8 cellular contexts compared by ENCODE assay signal in the genomic region with DNA sequence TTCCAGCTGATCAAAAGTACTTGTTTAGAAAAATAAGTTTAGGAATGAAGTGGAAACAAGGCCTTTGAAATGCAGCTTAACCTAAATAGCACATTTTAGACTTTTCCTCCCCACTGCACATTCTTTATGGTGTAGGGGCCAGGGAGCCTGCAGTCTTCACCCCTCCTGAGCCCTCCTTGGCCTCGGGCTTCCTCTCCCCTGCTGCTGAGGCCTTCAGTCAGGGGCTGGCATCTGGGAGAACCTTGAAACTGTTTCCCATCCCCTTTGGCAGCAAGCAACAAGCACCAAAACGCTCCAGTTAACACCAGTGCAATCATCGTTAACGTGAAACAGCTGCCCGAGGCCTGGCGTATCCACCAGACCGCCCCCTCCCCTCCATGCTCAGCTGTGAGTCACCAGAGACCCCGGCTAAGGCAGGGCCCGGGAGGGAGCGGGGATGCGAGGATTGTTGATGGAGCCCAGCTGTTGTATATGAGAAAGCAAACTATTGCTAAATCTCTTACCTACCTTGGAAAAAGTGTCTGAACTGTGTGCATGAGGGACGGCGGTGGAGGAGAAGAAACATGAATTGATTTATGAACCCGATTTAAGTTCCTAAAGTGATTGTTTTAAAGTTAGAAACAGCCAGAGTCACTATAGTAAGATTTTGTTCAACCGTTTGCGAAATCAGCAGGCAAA. TPM values are rescaled to one million over a fixed set of nuclear protein-coding genes. Genes with fewer than 3 reads are reported as not detected.
DNase-seq lines count a peak whose midpoint lies in the region; ATAC-seq, FAIRE-seq and TF ChIP-seq lines count a peak whose summit lies in the region.

No MANE protein-coding gene starts in this region.

- H3K4me1 Mint-ChIP-seq in CD8-positive, alpha-beta memory T cell, result peaks cover 44 to 50% (median 48%) of the 10 kb centered on the region in 3 donors

- dilution Hi-C loops in endothelial cell of umbilical vein (cut with MboI; ENCODE audit: extremely low pct_ligation_motif_present, low sequenced_read_pairs), result loop anchor here (10.0 kb wide), 1 partner anchor 46 kb away; no protein-coding TSS in a partner anchor

- peak overlapping the region; percentile 80 to 99 (median 98) for H3K4me3 Mint-ChIP-seq in CD8-positive, alpha-beta memory T cell

- no peak for TF ChIP-seq CTCF in endothelial cell of umbilical vein (IDR thresholded peaks at IDR 0.05; ENCODE audit: extremely low read depth in 1 of 2, insufficient read depth in 1 of 2, low read depth in 1 of 2, low read length in 2 of 2)

- H3K4me3 ChIP-seq in CD8-positive, alpha-beta memory T cell (ENCODE audit: low read length), result peak overlapping the region; percentile 99
- H3K4me3 ChIP-seq in endothelial cell of umbilical vein (replicated peaks in 1 of 3; ENCODE audit: insufficient read depth in 1 of 3, low read depth in 1 of 3, low read length in 3 of 3) (peak overlapping the region in 2 of 3 experiments; percentile 7 to 90), mucosa of stomach (ENCODE audit: low read length) (peak overlapping the region; percentile 39), urinary bladder (ENCODE audit: low read depth, low read length) (peak overlapping the region; percentile 45)

- TF ChIP-seq POLR2A in endothelial cell of umbilical vein (IDR thresholded peaks at IDR 0.05; ENCODE audit: low read depth, low read length), result no peak

- no peaks in the 10 kb centered on the region for H3K27me3 ChIP-seq in CD8-positive, alpha-beta memory T cell (ENCODE audit: insufficient read depth, low read length, poor library complexity, severe bottlenecking)
- H3K27me3 ChIP-seq in endothelial cell of umbilical vein (ENCODE audit: control insufficient read depth in 2 of 2, insufficient read depth in 2 of 2, low read length in 2 of 2), result no peaks in the 10 kb centered on the region
- no peaks in the 10 kb centered on the region for H3K27me3 ChIP-seq in mucosa of stomach (ENCODE audit: control insufficient read depth, insufficient read depth, low read length)

- intact Hi-C loops in endothelial cell of umbilical vein (cut with micrococcal nuclease), result loop anchor here (5.0 kb wide), 1 partner anchor 179 kb away; no protein-coding TSS in a partner anchor

- H3K4me1 ChIP-seq in CD8-positive, alpha-beta memory T cell (ENCODE audit: insufficient read depth, low read length), result peaks cover 33% of the 10 kb centered on the region
- peaks cover 54% of the 10 kb centered on the region for H3K4me1 ChIP-seq in endothelial cell of umbilical vein (ENCODE audit: control insufficient read depth, extremely low read depth, insufficient read depth, low read length)
- H3K4me1 ChIP-seq in mucosa of stomach (ENCODE audit: control insufficient read depth, insufficient read depth, low read length), result peaks cover 35% of the 10 kb centered on the region
- H3K4me1 ChIP-seq in urinary bladder (ENCODE audit: insufficient read depth), result no peaks in the 10 kb centered on the region

- FAIRE-seq in endothelial cell of umbilical vein (lab: Jason Lieb, UNC) (peak; percentile 21), GM19239 (lab: Jason Lieb, UNC) (no peak)

- 1% methylated on average over 16 of the region's 16 CpGs for WGBS in urinary bladder

- peaks cover 28 to 60% (median 28%) of the 10 kb centered on the region in 3 donors for H3K36me3 Mint-ChIP-seq in CD8-positive, alpha-beta memory T cell

- H3K4me2 ChIP-seq in endothelial cell of umbilical vein (ENCODE audit: insufficient read depth, low read length), result peak overlapping the region; percentile 85

- H2AFZ ChIP-seq in endothelial cell of umbilical vein (ENCODE audit: low read depth, low read length), result no peak overlapping the region

- peaks cover 45% of the 10 kb centered on the region for H3K36me3 ChIP-seq in CD8-positive, alpha-beta memory T cell (ENCODE audit: insufficient read depth, low read length)
- H3K36me3 ChIP-seq in endothelial cell of umbilical vein (ENCODE audit: control insufficient read depth in 2 of 2, extremely low read depth in 1 of 2, insufficient read depth in 2 of 2, low read length in 2 of 2) (peaks cover 0 to 6% of the 10 kb centered on the region in 2 experiments), mucosa of stomach (ENCODE audit: control insufficient read depth, insufficient read depth, low read length) (peaks cover 10% of the 10 kb centered on the region), urinary bladder (ENCODE audit: insufficient read depth) (peaks cover 3% of the 10 kb centered on the region)

- BruUV-seq in endothelial cell of umbilical vein (replicated peaks; lab: Mats Ljungman, UMichigan), result no TSS peak

- H3K9me3 ChIP-seq in CD8-positive, alpha-beta memory T cell (ENCODE audit: low read length), result no peaks in the 10 kb centered on the region
- H3K9me3 ChIP-seq in endothelial cell of umbilical vein (replicated peaks; ENCODE audit: control insufficient read depth, insufficient read depth, low read length), result no peaks in the 10 kb centered on the region
- no peaks in the 10 kb centered on the region for H3K9me3 ChIP-seq in mucosa of stomach (ENCODE audit: control insufficient read depth, low read length)

- H3K27ac ChIP-seq in CD8-positive, alpha-beta memory T cell (ENCODE audit: low read depth, low read length), result peak overlapping the region; percentile 97
- H3K27ac ChIP-seq in endothelial cell of umbilical vein (ENCODE audit: insufficient read depth, low read depth, low read length) (peak overlapping the region; percentile 88), urinary bladder (ENCODE audit: low read depth) (peak overlapping the region; percentile 95)

- H3K9ac ChIP-seq in endothelial cell of umbilical vein (replicated peaks; ENCODE audit: extremely low read depth, insufficient read depth, low read length) (peak overlapping the region; percentile 90), mucosa of stomach (ENCODE audit: low read length) (peak overlapping the region; percentile 88)

- peak overlapping the region; percentile 91 to 99 (median 98) for H3K27ac Mint-ChIP-seq in CD8-positive, alpha-beta memory T cell

- peaks cover 0 to 37% of the 10 kb centered on the region in 2 donors for H3K27me3 Mint-ChIP-seq in CD8-positive, alpha-beta memory T cell

- H3K9me3 Mint-ChIP-seq in CD8-positive, alpha-beta memory T cell, result peaks cover 0 to 9% (median 3%) of the 10 kb centered on the region in 5 donors

- CTCF ChIA-PET in CD8-positive, alpha-beta memory T cell (lab: Charles Lee), result interaction anchor here (1.3 to 19.6 kb wide), 7 partner anchors 7 to 274 kb away, joined by 3 to 820 read pairs (median 33); partner anchors contain the start of gene ZFP36L2
- CTCF ChIA-PET in endothelial cell of umbilical vein (lab: Charles Lee), result interaction anchor here (0.8 to 12.8 kb wide), 12 partner anchors 8 to 273 kb away, joined by 3 to 240 read pairs (median 7); no protein-coding TSS in a partner anchor

- peaks cover 47% of the 10 kb centered on the region for H3K79me2 ChIP-seq in endothelial cell of umbilical vein (ENCODE audit: control insufficient read depth, insufficient read depth, low read length)

- H4K20me1 ChIP-seq in endothelial cell of umbilical vein (replicated peaks; ENCODE audit: control insufficient read depth, extremely low read depth, insufficient read depth, low read length), result no peaks in the 10 kb centered on the region

- DNase-seq in CD8-positive, alpha-beta memory T cell, result peak; percentile 14 to 53 (median 44)
- DNase-seq in Kasumi-1 (lab: John Stamatoyannopoulos, UW) (peak; percentile 84 to 85), endothelial cell of umbilical vein (ENCODE audit: low read depth, low spot score) (peak; percentile 80), GM19239 (ENCODE audit: insufficient read length, low spot score) (no peak)
- DNase-seq in activated CD4-positive, alpha-beta T cell treated with anti-CD3 and anti-CD28 coated beads for 48 hours, result peak; percentile 41

- ATAC-seq in HG03175 (IDR thresholded peaks at IDR 0.05; ENCODE audit: unreplicated experiment), result no peak

- POLR2A ChIA-PET in CD8-positive, alpha-beta memory T cell (lab: Charles Lee), result interaction anchor here (0.5 to 13.5 kb wide), 7 partner anchors 7 to 90 kb away, joined by 3 to 590 read pairs (median 40); partner anchors contain the start of gene ZFP36L2
- POLR2A ChIA-PET in endothelial cell of umbilical vein (lab: Charles Lee), result interaction anchor here (1.2 to 3.4 kb wide), 3 partner anchors 47 to 246 kb away, joined by 4 to 12 read pairs (median 10); no protein-coding TSS in a partner anchor

- H3K9me1 ChIP-seq in endothelial cell of umbilical vein (replicated peaks; ENCODE audit: control insufficient read depth, extremely low read depth, insufficient read depth, low read length), result no peaks in the 10 kb centered on the region

TF ChIP-seq in endothelial cell of umbilical vein, 7 proteins besides CTCF, POLR2A, EP300 and RAD21:
- TF ChIP-seq FOS (IDR thresholded peaks at IDR 0.05; ENCODE audit: borderline replicate concordance, insufficient read depth, low read length) (no peak), POLR2AphosphoS5 (IDR thresholded peaks at IDR 0.05; ENCODE audit: insufficient read depth, low read depth, low read length) (peak; percentile 6)

RNA-seq across cellular contexts. Expression of gene ZFP36L2, which starts 5.3 kb away (rescaled TPM):
- total RNA-seq in CD8-positive, alpha-beta memory T cell, result 10 to 100 TPM; 98.0 to 98.6 TPM
- 737 TPM for polyA plus RNA-seq in CD8-positive, alpha-beta memory T cell
- total RNA-seq in endothelial cell of umbilical vein, result 73.4 and 75.9 TPM in 2 replicates
- polyA plus RNA-seq in endothelial cell of umbilical vein, result 13.2 and 14.5 TPM in 2 replicates
- polyA plus RNA-seq in endothelial cell of umbilical vein (2011; cell fraction: cytosol; rRNA removed), result 10.2 and 12.1 TPM in 2 replicates
- polyA plus RNA-seq in endothelial cell of umbilical vein (2011; cell fraction: nucleus; rRNA removed), result 15.6 and 20.8 TPM in 2 replicates
- 28.9 and 35.9 TPM in 2 replicates for polyA plus RNA-seq in endothelial cell of umbilical vein (2012)
- 6.9 and 10.8 TPM in 2 replicates for polyA minus RNA-seq in endothelial cell of umbilical vein
- polyA minus RNA-seq in endothelial cell of umbilical vein (2011; cell fraction: cytosol; rRNA and poly(A)+ RNA removed), result 20.3 TPM
- 11.7 and 17.1 TPM in 2 replicates for polyA minus RNA-seq in endothelial cell of umbilical vein (2011; cell fraction: nucleus; rRNA and poly(A)+ RNA removed)
- total RNA-seq in urinary bladder, result 54.8 TPM
- polyA plus RNA-seq in urinary bladder, result 145 TPM

Comparison
In these comparisons a context has a peak if more than half of its experiments do, and no peak if none do; other contexts are left out.
1. H3K4me3 ChIP-seq: peak in every context shown above with its lines; median percentile 99 in CD8-positive, alpha-beta memory T cell; 48 in endothelial cell of umbilical vein; 45 in urinary bladder; 39 in mucosa of stomach.